In the genomic region with DNA sequence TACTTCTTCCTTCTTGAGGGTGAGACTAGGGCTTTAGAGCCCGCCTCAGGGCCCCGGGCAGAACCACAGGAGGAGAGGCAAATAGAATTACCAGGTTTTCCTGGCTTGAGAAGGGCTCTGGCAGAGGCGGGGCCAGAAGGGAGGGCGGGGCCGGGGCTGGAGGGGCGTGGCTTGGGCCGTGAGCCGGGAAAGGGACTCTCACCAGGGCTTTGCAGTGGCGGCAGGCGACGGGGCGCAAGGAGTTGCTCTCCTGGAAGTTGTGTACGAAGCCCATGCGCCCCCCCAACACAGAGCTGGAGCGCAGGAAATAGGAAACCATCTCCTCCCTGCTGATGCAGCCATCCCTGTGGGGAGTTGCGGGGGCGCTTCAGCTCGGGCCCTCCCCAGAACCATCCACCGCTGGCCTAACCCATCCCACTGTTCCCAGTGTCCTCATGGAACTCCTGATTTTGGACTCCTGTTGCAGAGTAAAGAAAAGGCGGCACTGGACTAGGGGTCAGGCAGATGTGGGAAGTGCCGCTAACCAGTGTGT, we compare ENCODE assay signal across 9 cellular contexts. TPM values are rescaled to one million over a fixed set of nuclear protein-coding genes. Genes with fewer than 3 reads are reported as not detected.
DNase-seq lines count a peak whose midpoint lies in the region; ATAC-seq and TF ChIP-seq lines count a peak whose summit lies in the region.
"Had no signal": no experiment of that assay in that cellular context is flagged by ENCODE, and none has a peak within 500 bp of the region (broad histone marks: within the 10 kb centered on the region; RNA-seq: fewer than 3 reads in every experiment).

No MANE protein-coding gene starts in this region.

- CTCF ChIA-PET in CD4-positive, alpha-beta T cell (lab: Charles Lee), result no interaction called here

- no peaks in the 10 kb centered on the region for H4K20me1 ChIP-seq in GM23248 (ENCODE audit: insufficient read depth)
- no peaks in the 10 kb centered on the region for H4K20me1 ChIP-seq in smooth muscle cell (ENCODE audit: low read depth)

- no peak overlapping the region for H2AFZ ChIP-seq in GM23248
- H2AFZ ChIP-seq in smooth muscle cell (ENCODE audit: low read depth), result no peak overlapping the region

- WGBS in GM23248 (ENCODE audit: low coverage in 1 of 2, low lambda C conversion rate in 2 of 2, missing lambda C conversion rate in 2 of 2), 2 experiments, result 20 to 37% methylated on average over 6 to 21 of the region's 21 CpGs
- 27% methylated on average over 16 of the region's 21 CpGs for WGBS in smooth muscle cell (ENCODE audit: low lambda C conversion rate)

- peak; percentile 34 for ATAC-seq in CD4-positive, alpha-beta T cell (ENCODE audit: poor library complexity)
- peak; percentile 51 to 62 for ATAC-seq in activated T-cell treated with anti-CD3 and anti-CD28 coated beads, Interleukin-2, amount 50 U/mL, for 4 hours

- no peak for DNase-seq in CD4-positive, alpha-beta T cell
- peak; percentile 35 for DNase-seq in GM23248
- no peak for DNase-seq in activated T-cell treated with anti-CD3 and anti-CD28 coated beads, Interleukin-2, amount 50 U/mL, for 4 hours
- peak; percentile 85 for DNase-seq in left kidney (ENCODE audit: low read depth, low spot score)
- no peak for DNase-seq in smooth muscle cell (lab: John Stamatoyannopoulos, UW; ENCODE audit: unreplicated experiment)
- DNase-seq in foreskin melanocyte, result no peak
- no peak for DNase-seq in cerebellar nuclear complex (lab: John Stamatoyannopoulos, UW)
- no peak for DNase-seq in T1000 (lab: John Stamatoyannopoulos, UW)
- DNase-seq: brain microvascular endothelial cell had no signal

- H3K4me1 ChIP-seq in GM23248 (ENCODE audit: insufficient read depth) (no peaks in the 10 kb centered on the region), smooth muscle cell (ENCODE audit: low read depth) (no peaks in the 10 kb centered on the region)

- H3K36me3 ChIP-seq in GM23248 (ENCODE audit: low read depth), result no peaks in the 10 kb centered on the region
- H3K36me3 ChIP-seq in smooth muscle cell (ENCODE audit: low read depth), result no peaks in the 10 kb centered on the region
- H3K36me3 ChIP-seq: brain microvascular endothelial cell had no signal

- no peaks in the 10 kb centered on the region for H3K9me3 Mint-ChIP-seq in CD4-positive, alpha-beta T cell
- no peaks in the 10 kb centered on the region for H3K9me3 Mint-ChIP-seq in activated T-cell treated with anti-CD3 and anti-CD28 coated beads, Interleukin-2, amount 50 U/mL, for 4 hours

- no peaks in the 10 kb centered on the region for H3K27me3 Mint-ChIP-seq in CD4-positive, alpha-beta T cell
- no peaks in the 10 kb centered on the region for H3K27me3 Mint-ChIP-seq in activated T-cell treated with anti-CD3 and anti-CD28 coated beads, Interleukin-2, amount 50 U/mL, for 4 hours (ENCODE audit: low read depth)

- H3K4me1 Mint-ChIP-seq in CD4-positive, alpha-beta T cell (ENCODE audit: low read depth), result peaks cover 12% of the 10 kb centered on the region
- peaks cover 15% of the 10 kb centered on the region for H3K4me1 Mint-ChIP-seq in activated T-cell treated with anti-CD3 and anti-CD28 coated beads, Interleukin-2, amount 50 U/mL, for 4 hours (ENCODE audit: low read depth)

- no peak for TF ChIP-seq CTCF in CD4-positive, alpha-beta T cell (IDR thresholded peaks at IDR 0.05)
- TF ChIP-seq CTCF in smooth muscle cell (IDR thresholded peaks at IDR 0.05; ENCODE audit: borderline replicate concordance, insufficient read depth, poor library complexity, severe bottlenecking), result no peak

- H3K27me3 ChIP-seq in CD4-positive, alpha-beta T cell (ENCODE audit: control insufficient read depth, insufficient read depth, low read length), result no peaks in the 10 kb centered on the region
- H3K27me3 ChIP-seq in GM23248 (replicated peaks; ENCODE audit: insufficient read depth), result peaks cover 8% of the 10 kb centered on the region; the same call in 1 of the 2 replicates
- no peaks in the 10 kb centered on the region for H3K27me3 ChIP-seq in smooth muscle cell (ENCODE audit: low read depth)

- H3K79me2 ChIP-seq in GM23248 (ENCODE audit: insufficient read depth) (no peaks in the 10 kb centered on the region), smooth muscle cell (ENCODE audit: low read depth) (no peaks in the 10 kb centered on the region)

- H3K9me2 ChIP-seq in GM23248 (ENCODE audit: insufficient read depth), result no peaks in the 10 kb centered on the region

- H3K9me3 ChIP-seq in CD4-positive, alpha-beta T cell (ENCODE audit: control insufficient read depth, low read length), result no peaks in the 10 kb centered on the region
- H3K9me3 ChIP-seq in GM23248 (ENCODE audit: low read depth) (no peaks in the 10 kb centered on the region), smooth muscle cell (replicated peaks; ENCODE audit: low read depth) (no peaks in the 10 kb centered on the region)

- peaks cover 81% of the 10 kb centered on the region for H3K36me3 Mint-ChIP-seq in CD4-positive, alpha-beta T cell (ENCODE audit: low read depth)
- H3K36me3 Mint-ChIP-seq in activated T-cell treated with anti-CD3 and anti-CD28 coated beads, Interleukin-2, amount 50 U/mL, for 4 hours (ENCODE audit: insufficient read depth), result peaks cover 13% of the 10 kb centered on the region

- H3K27ac Mint-ChIP-seq in CD4-positive, alpha-beta T cell, result no peak overlapping the region

- intact Hi-C loops in CD4-positive, alpha-beta T cell (cut with DNase I, micrococcal nuclease), result no loop called here

- H3K9ac ChIP-seq in GM23248, result no peak overlapping the region
- H3K9ac ChIP-seq in smooth muscle cell (ENCODE audit: low read depth), result no peak overlapping the region

- H3K4me2 ChIP-seq in GM23248 (ENCODE audit: unreplicated experiment) (no peak overlapping the region), smooth muscle cell (no peak overlapping the region)

- H3K4me3 ChIP-seq in GM23248 (no peak overlapping the region), smooth muscle cell (no peak overlapping the region)

- H3K4me3 Mint-ChIP-seq in CD4-positive, alpha-beta T cell, result no peak overlapping the region
- no peak overlapping the region for H3K4me3 Mint-ChIP-seq in activated T-cell treated with anti-CD3 and anti-CD28 coated beads, Interleukin-2, amount 50 U/mL, for 4 hours

- POLR2A ChIA-PET in CD4-positive, alpha-beta T cell (lab: Charles Lee), result no interaction called here

- no peaks in the 10 kb centered on the region for H3F3A ChIP-seq in GM23248 (ENCODE audit: insufficient read depth)
- no peaks in the 10 kb centered on the region for H3F3A ChIP-seq in smooth muscle cell (ENCODE audit: low read depth)

- H3K27ac ChIP-seq in CD4-positive, alpha-beta T cell (ENCODE audit: low read depth, low read length), result no peak overlapping the region
- H3K27ac ChIP-seq in GM23248 (no peak overlapping the region), smooth muscle cell (ENCODE audit: low read depth) (no peak overlapping the region)
- H3K27ac ChIP-seq: brain microvascular endothelial cell had no signal

- in situ Hi-C loops in GM23248 (cut with MboI), result no loop called here

RNA-seq across cellular contexts. Expression of gene NRXN2, which starts 6.9 kb away (rescaled TPM):
- total RNA-seq in CD4-positive, alpha-beta T cell, result under 1 TPM; 0.05 to 0.31 TPM
- 0.51 and 5.6 TPM in 2 replicates for total RNA-seq in GM23248 (2014; rRNA removed; shearing (Covaris generic))
- polyA plus RNA-seq in GM23248 (2016; fragmentation: Nextera tagmentation; extraction: Ambion mirVana) (0.48 and 1.1 TPM in 2 replicates), smooth muscle cell (1.7 and 2.6 TPM in 2 replicates)
- total RNA-seq in activated T-cell treated with anti-CD3 and anti-CD28 coated beads, Interleukin-2, amount 50 U/mL, for 4 hours, result 1 to 10 TPM in 1 of 3 donors, under 1 TPM in 2; 0.16 to 1.0 (median 0.71) TPM
- total RNA-seq in smooth muscle cell, result 0.13 and 1.4 TPM in 2 replicates

RNA-seq across cellular contexts. Expression of gene RASGRP2, which starts 14.0 kb away (rescaled TPM):
- total RNA-seq in CD4-positive, alpha-beta T cell, result 100 to 1,000 TPM; 668 to 672 TPM
- total RNA-seq in GM23248 (2014; rRNA removed; shearing (Covaris generic)), result not detected in 2 replicates
- polyA plus RNA-seq in GM23248 (2016; fragmentation: Nextera tagmentation; extraction: Ambion mirVana), result 0.61 and 0.68 TPM in 2 replicates
- 1 to 10 TPM; 2.6 to 3.7 (median 2.9) TPM for total RNA-seq in activated T-cell treated with anti-CD3 and anti-CD28 coated beads, Interleukin-2, amount 50 U/mL, for 4 hours
- 0.40 and 2.9 TPM in 2 replicates for total RNA-seq in smooth muscle cell
- 0.78 and 3.6 TPM in 2 replicates for polyA plus RNA-seq in smooth muscle cell

RNA-seq across cellular contexts. Expression of gene PYGM, which starts 29.9 kb away (rescaled TPM):
- total RNA-seq in CD4-positive, alpha-beta T cell, result 1 to 10 TPM; 5.0 to 6.0 TPM
- total RNA-seq in GM23248 (2014; rRNA removed; shearing (Covaris generic)), result not detected in 2 replicates
- polyA plus RNA-seq in GM23248 (2016; fragmentation: Nextera tagmentation; extraction: Ambion mirVana) (not detected in 2 replicates), smooth muscle cell (1.1 and 2.0 TPM in 2 replicates)
- total RNA-seq in activated T-cell treated with anti-CD3 and anti-CD28 coated beads, Interleukin-2, amount 50 U/mL, for 4 hours, result 1 to 10 TPM; 1.7 to 2.7 (median 2.1) TPM
- total RNA-seq in smooth muscle cell, result 0.58 and 2.2 TPM in 2 replicates

RNA-seq across cellular contexts. Expression of gene SF1, which starts 48.4 kb away (rescaled TPM):
- 1,000 to 10,000 TPM; 1,632 to 1,657 TPM for total RNA-seq in CD4-positive, alpha-beta T cell
- total RNA-seq in GM23248 (2014; rRNA removed; shearing (Covaris generic)), result 81.6 and 106 TPM in 2 replicates
- polyA plus RNA-seq in GM23248 (2016; fragmentation: Nextera tagmentation; extraction: Ambion mirVana), result 59.7 and 62.2 TPM in 2 replicates
- total RNA-seq in activated T-cell treated with anti-CD3 and anti-CD28 coated beads, Interleukin-2, amount 50 U/mL, for 4 hours, result 100 to 1,000 TPM; 549 to 586 (median 553) TPM
- total RNA-seq in smooth muscle cell, result 78.8 and 115 TPM in 2 replicates
- polyA plus RNA-seq in smooth muscle cell, result 84.2 and 101 TPM in 2 replicates

Comparison
In these comparisons a context has a peak if more than half of its experiments do, and no peak if none do; other contexts are left out.
1. DNase-seq: peak in GM23248 (single experiment) and left kidney (single experiment); none in CD4-positive, alpha-beta T cell (0 of 10), activated T-cell treated with anti-CD3 and anti-CD28 coated beads, Interleukin-2, amount 50 U/mL, for 4 hours (single experiment), smooth muscle cell (single experiment), foreskin melanocyte (single experiment), cerebellar nuclear complex (0 of 2) and T1000 (single experiment).
2. RNA of gene RASGRP2, which starts 14.0 kb away (total RNA-seq): 668 to 672 TPM in CD4-positive, alpha-beta T cell; 0.40 to 2.9 TPM in smooth muscle cell, 2.6 to 3.7 TPM in activated T-cell treated with anti-CD3 and anti-CD28 coated beads, Interleukin-2, amount 50 U/mL, for 4 hours and not detected in GM23248; every median in the first group is over 100 times any median in the second.